ENCODE assay signal across 12 cellular contexts in the genomic region with DNA sequence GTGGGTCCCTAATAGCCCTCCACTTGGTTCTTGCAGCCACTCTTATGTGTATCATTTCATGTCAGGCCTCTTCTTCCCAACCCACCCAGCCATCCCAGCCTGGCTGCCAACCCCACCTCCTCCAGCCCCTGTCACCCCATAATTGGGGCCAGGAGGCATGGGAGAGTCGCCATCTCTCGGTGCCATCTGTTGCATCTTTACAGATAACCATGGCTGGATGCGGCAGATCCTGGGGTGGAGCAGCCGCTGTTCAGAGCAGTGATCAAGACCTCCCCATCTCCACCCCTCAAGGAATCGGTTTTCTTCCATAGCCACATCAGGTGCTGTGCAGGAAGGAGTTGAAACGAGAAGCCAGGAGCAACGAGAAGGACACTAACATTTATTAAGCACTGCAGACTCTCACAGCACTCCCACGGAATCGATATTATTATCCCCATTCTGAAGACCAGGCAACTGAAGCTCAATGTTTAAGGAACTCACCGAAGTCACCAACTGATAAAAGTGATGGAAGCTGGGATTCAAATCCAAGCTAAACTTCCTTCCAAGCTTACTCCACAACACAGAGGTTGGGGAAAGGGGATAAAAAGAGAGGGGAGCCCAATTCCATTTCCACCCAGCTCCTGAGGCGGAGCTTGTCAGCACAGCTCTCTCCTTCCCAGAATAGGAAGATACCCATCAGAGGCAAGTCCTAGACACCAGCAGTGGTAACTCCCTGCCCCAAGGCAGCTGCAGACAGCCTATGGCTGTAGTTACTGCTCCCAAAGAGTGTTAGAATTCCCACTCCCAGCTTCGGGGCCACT. TPM values are rescaled to one million over a fixed set of nuclear protein-coding genes. Genes with fewer than 3 reads are reported as not detected.
DNase-seq lines count a peak whose midpoint lies in the region; TF ChIP-seq lines count a peak whose summit lies in the region.
"Had no signal": no experiment of that assay in that cellular context is flagged by ENCODE, and none has a peak within 500 bp of the region (broad histone marks: within the 10 kb centered on the region; RNA-seq: fewer than 3 reads in every experiment).

No MANE protein-coding gene starts in this region.

- H3K9ac ChIP-seq in H9 (ENCODE audit: extremely low read depth, insufficient read length, low read length), result no peak overlapping the region
- no peak overlapping the region for H3K9ac ChIP-seq in iPS-15b (ENCODE audit: low read depth, low read length)

- no peak overlapping the region for H3K27ac Mint-ChIP-seq in H9

- no peak overlapping the region for H4K91ac ChIP-seq in H9 (ENCODE audit: insufficient read length, low read depth, low read length)

- no peak overlapping the region for H3K23ac ChIP-seq in H9 (ENCODE audit: insufficient read length, low read depth, low read length)

- H3K4me3 Mint-ChIP-seq in H9, result peak overlapping the region; percentile 90 to 98; a peak in 4 of 5 replicates

- H3K23me2 ChIP-seq in H9 (ENCODE audit: insufficient read length, low read depth, low read length, poor library complexity, severe bottlenecking), result peaks cover 16% of the 10 kb centered on the region

- CTCF ChIA-PET in AG04450 (lab: Charles Lee), result interaction anchor here (1.0 to 6.4 kb wide), 5 partner anchors 11 to 54 kb away, joined by 3 to 52 read pairs (median 24); a partner anchor contains a TSS

- 0 out of 5 replicates have a peak, but pooled peaks cover 0 to 3% of the 10 kb centered on the region in 2 experiments for H3K9me3 Mint-ChIP-seq in H9

- no peak overlapping the region for H3K56ac ChIP-seq in H9 (ENCODE audit: insufficient read length, low read depth, low read length)

- H3K27me3 Mint-ChIP-seq in H9 (ENCODE audit: low read depth), result peaks cover 47% of the 10 kb centered on the region

- no peak overlapping the region for H2AFZ ChIP-seq in H9 (ENCODE audit: low read length)

- H3K4ac ChIP-seq in H9 (ENCODE audit: low read depth, low read length), result no peak overlapping the region

- H3K4me2 ChIP-seq in H9 (ENCODE audit: insufficient read depth, insufficient read length, low read length), result peak overlapping the region; percentile 63

- no peaks in the 10 kb centered on the region for H3K27me3 ChIP-seq in AG04450 (ENCODE audit: control insufficient read depth, insufficient read depth, low read length)
- H3K27me3 ChIP-seq in H9 (ENCODE audit: insufficient read depth, low read length), result no peaks in the 10 kb centered on the region
- H3K27me3 ChIP-seq in iPS-15b (ENCODE audit: control insufficient read depth, insufficient read depth, low read length), result peaks cover 27% of the 10 kb centered on the region
- H3K27me3 ChIP-seq: Peyer's patch, transverse colon had no signal

- no CpG with 5 or more reads among the region's 12 CpGs for WGBS in H9 (ENCODE audit: extremely low coverage, insufficient read length, low lambda C conversion rate)

- H4K8ac ChIP-seq in H9 (replicated peaks; ENCODE audit: insufficient read length, low read depth, low read length), result no peak overlapping the region

- H3K4me3 ChIP-seq in AG04450 (ENCODE audit: low read depth, low read length) (peak overlapping the region; percentile 10; the same call in 1 of the 2 replicates), iPS-15b (ENCODE audit: low read depth, low read length) (peak overlapping the region; percentile 85)

- H3K4me1 ChIP-seq in H9 (ENCODE audit: insufficient read depth, low read length) (peaks cover 2% of the 10 kb centered on the region), iPS-15b (ENCODE audit: control insufficient read depth, insufficient read depth, low read length) (peaks cover 4% of the 10 kb centered on the region)

- H3K79me1 ChIP-seq in H9 (ENCODE audit: insufficient read depth, low read depth, low read length, poor library complexity, severe bottlenecking), result no peaks in the 10 kb centered on the region

- no peak overlapping the region for H2BK12ac ChIP-seq in H9 (ENCODE audit: insufficient read length, low read depth, low read length)

- no peak overlapping the region for H2AK5ac ChIP-seq in H9 (ENCODE audit: insufficient read length, low read length)

- H3K9me3 ChIP-seq in AG04450 (ENCODE audit: control insufficient read depth, insufficient read depth, low read length) (no peaks in the 10 kb centered on the region; the same call in 1 of the 2 replicates), H9 (ENCODE audit: control insufficient read depth, low read depth, low read length) (no peaks in the 10 kb centered on the region), iPS-15b (ENCODE audit: control insufficient read depth, insufficient read depth, low read length) (no peaks in the 10 kb centered on the region)
- H3K9me3 ChIP-seq: Peyer's patch, transverse colon had no signal

- peaks cover 10 to 13% of the 10 kb centered on the region in 2 experiments; a peak in 2 of 4 replicates for H3K4me1 Mint-ChIP-seq in H9

- no peak overlapping the region for H2BK120ac ChIP-seq in H9 (ENCODE audit: low read depth, low read length, poor library complexity, severe bottlenecking)

- no peak overlapping the region for H3K18ac ChIP-seq in H9 (ENCODE audit: insufficient read length, low read depth, low read length)

- no peak overlapping the region for H2BK5ac ChIP-seq in H9 (ENCODE audit: insufficient read length, low read length)

- H3K36me3 Mint-ChIP-seq in H9 (ENCODE audit: insufficient read depth in 1 of 3, low read depth in 3 of 3), result peaks cover 0 to 4% (median 0%) of the 10 kb centered on the region in 3 experiments; a peak in 4 of 7 replicates

- POLR2A ChIA-PET in AG04450 (lab: Yijun Ruan, JAX), result interaction anchor here (0.5 kb wide), 1 partner anchor 176 kb away, joined by 3 read pairs; no protein-coding TSS in a partner anchor

- no peak overlapping the region for H2BK15ac ChIP-seq in H9 (ENCODE audit: low read depth, low read length)

- H3K79me2 ChIP-seq in H9 (ENCODE audit: insufficient read depth, low read length), result no peaks in the 10 kb centered on the region

- no peak overlapping the region for H4K5ac ChIP-seq in H9 (ENCODE audit: insufficient read length, low read depth, low read length)

- H2BK20ac ChIP-seq in H9 (ENCODE audit: low read depth, low read length, poor library complexity, severe bottlenecking), result no peak overlapping the region

- no peak for DNase-seq in AG04450 (ENCODE audit: low read depth, low spot score)
- DNase-seq in H9, result no peak
- DNase-seq in UCSD-AML1 (lab: John Stamatoyannopoulos, UW; ENCODE audit: unreplicated experiment), result peak; percentile 17
- no peak for DNase-seq in occipital lobe (lab: John Stamatoyannopoulos, UW)
- no peak for DNase-seq in NCI-H2029 treated with DMSO at 0.1 percent for 48 hours (lab: John Stamatoyannopoulos, UW)
- DNase-seq in NK-92 (lab: John Stamatoyannopoulos, UW; ENCODE audit: unreplicated experiment), result no peak
- no peak for DNase-seq in amniotic stem cell (lab: John Stamatoyannopoulos, UW)
- DNase-seq: Peyer's patch, transverse colon had no signal

- no peak overlapping the region for H3K27ac ChIP-seq in AG04450 (ENCODE audit: low read depth, low read length)
- H3K27ac ChIP-seq in H9 (ENCODE audit: insufficient read length, low read depth, low read length), result no peak overlapping the region

- H3K14ac ChIP-seq in H9 (ENCODE audit: insufficient read depth, low read length), result no peak overlapping the region

- TF ChIP-seq CTCF in AG04450 (IDR thresholded peaks at IDR 0.05; ENCODE audit: low read depth, low read length) (no peak), H9 (conservative IDR thresholded peaks at IDR 0.05) (no peak)

- H4K20me1 ChIP-seq in H9 (ENCODE audit: control insufficient read depth, insufficient read depth, insufficient read length), result no peaks in the 10 kb centered on the region

- H3K36me3 ChIP-seq in iPS-15b (ENCODE audit: control insufficient read depth, insufficient read depth, low read length), result no peaks in the 10 kb centered on the region
- H3K36me3 ChIP-seq: Peyer's patch, transverse colon had no signal

- H3T11ph ChIP-seq in H9 (ENCODE audit: low read length), result no peak overlapping the region

RNA-seq across cellular contexts. Expression of a gene that starts 2.7 kb away (rescaled TPM):
- polyA plus RNA-seq in AG04450 (2011; rRNA removed), result 14.6 and 17.5 TPM in 2 replicates
- polyA minus RNA-seq in AG04450 (2011; rRNA and poly(A)+ RNA removed), result 24.5 and 30.1 TPM in 2 replicates
- total RNA-seq in H9 (2021), result 16.3 and 17.0 TPM in 2 replicates
- total RNA-seq in occipital lobe, result 0.94 TPM

RNA-seq across cellular contexts. Expression of a gene that starts 17.7 kb away (rescaled TPM):
- 76.6 and 82.8 TPM in 2 replicates for polyA plus RNA-seq in AG04450 (2011; rRNA removed)
- 29.2 and 33.0 TPM in 2 replicates for polyA minus RNA-seq in AG04450 (2011; rRNA and poly(A)+ RNA removed)
- total RNA-seq in H9 (2021) (126 and 130 TPM in 2 replicates), occipital lobe (33.1 TPM)

RNA-seq across cellular contexts. Expression of a gene that starts 24.5 kb away (rescaled TPM):
- polyA plus RNA-seq in AG04450 (2011; rRNA removed), result not detected in 2 replicates
- not detected in 2 replicates for polyA minus RNA-seq in AG04450 (2011; rRNA and poly(A)+ RNA removed)
- total RNA-seq in H9 (2021), result 0.18 TPM in 1 of 2 replicates, not detected in the other
- total RNA-seq in occipital lobe, result not detected
- total RNA-seq: Peyer's patch, transverse colon had no signal
- polyA plus RNA-seq: BJ, keratinocyte had no signal

RNA-seq across cellular contexts. Expression of a gene that starts 52.5 kb away (rescaled TPM):
- polyA plus RNA-seq in AG04450 (2011; rRNA removed), result 0.11 and 0.45 TPM in 2 replicates
- polyA minus RNA-seq in AG04450 (2011; rRNA and poly(A)+ RNA removed), result not detected in 2 replicates
- total RNA-seq in H9 (2021) (7.0 and 7.1 TPM in 2 replicates), occipital lobe (0.47 TPM)

RNA-seq across cellular contexts. Expression of a gene that starts 54.6 kb away (rescaled TPM):
- polyA plus RNA-seq in AG04450 (2011; rRNA removed), result 63.8 and 76.8 TPM in 2 replicates
- 97.8 and 121 TPM in 2 replicates for polyA minus RNA-seq in AG04450 (2011; rRNA and poly(A)+ RNA removed)
- total RNA-seq in H9 (2021) (38.2 and 38.9 TPM in 2 replicates), occipital lobe (46.6 TPM)
